In the genomic region with DNA sequence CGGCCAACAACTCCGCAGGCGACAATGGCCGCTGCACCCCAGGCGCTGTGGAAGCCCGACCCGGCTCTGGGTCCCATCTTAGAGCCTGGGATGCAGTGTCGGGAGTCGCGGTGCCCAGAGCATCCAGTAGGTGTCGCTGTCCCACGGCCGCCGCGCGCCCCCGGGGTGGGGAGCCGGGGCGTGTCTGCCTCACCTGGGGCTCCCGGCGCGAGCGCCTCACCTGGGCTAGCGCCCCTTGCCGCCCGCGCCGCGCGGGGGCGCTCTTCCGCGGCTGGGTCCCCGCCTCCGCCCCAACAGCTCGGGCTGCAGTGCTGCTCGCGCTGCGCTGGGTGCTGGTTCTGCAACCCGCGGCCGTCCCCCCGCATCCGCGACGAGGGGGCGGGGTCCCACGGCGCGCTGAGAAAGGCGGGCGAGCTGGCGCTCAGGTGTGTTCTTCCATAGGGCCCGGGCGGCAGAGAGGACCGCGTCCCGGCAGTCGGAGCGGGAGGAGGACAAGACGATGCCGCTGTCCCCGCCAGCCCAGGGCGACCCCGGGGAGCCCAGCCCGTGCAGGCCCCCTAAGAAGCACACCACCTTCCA, we compare ENCODE assay signal across 1 cellular context.
TF ChIP-seq lines count a peak whose summit lies in the region.

Gene CRYBG1 (plus strand): TSS at position 308 of the 579 bp plus-strand sequence. CDS start 192 bp downstream, at position 500.

TF ChIP-seq in HepG2, 621 proteins besides CTCF, POLR2A, EP300 and RAD21 (continued from another document):
- TF ChIP-seq, protein P1, sequence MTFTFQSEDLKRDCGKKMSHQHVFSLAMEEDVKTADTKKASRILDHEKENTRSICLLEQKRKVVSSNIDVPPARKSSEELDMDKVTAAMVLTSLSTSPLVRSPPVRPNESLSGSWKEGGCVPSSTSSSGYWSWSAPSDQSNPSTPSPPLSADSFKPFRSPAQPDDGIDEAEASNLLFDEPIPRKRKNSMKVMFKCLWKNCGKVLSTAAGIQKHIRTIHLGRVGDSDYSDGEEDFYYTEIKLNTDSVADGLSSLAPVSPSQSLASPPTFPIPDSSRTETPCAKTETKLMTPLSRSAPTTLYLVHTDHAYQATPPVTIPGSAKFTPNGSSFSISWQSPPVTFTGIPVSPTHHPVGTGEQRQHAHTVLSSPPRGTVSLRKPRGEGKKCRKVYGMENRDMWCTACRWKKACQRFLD (CRISPR knock-in tag; IDR thresholded peaks at IDR 0.05; ENCODE audit: borderline replicate concordance): no peak
- TF ChIP-seq ZNF30 (CRISPR knock-in tag; IDR thresholded peaks at IDR 0.05): no peak
- TF ChIP-seq ZNF737 (CRISPR knock-in tag; IDR thresholded peaks at IDR 0.05; ENCODE audit: borderline replicate concordance): no peak
TF ChIP-seq in HepG2: peak in this region for 37.
